ENCODE assay signal across 25 cellular contexts in the genomic region with DNA sequence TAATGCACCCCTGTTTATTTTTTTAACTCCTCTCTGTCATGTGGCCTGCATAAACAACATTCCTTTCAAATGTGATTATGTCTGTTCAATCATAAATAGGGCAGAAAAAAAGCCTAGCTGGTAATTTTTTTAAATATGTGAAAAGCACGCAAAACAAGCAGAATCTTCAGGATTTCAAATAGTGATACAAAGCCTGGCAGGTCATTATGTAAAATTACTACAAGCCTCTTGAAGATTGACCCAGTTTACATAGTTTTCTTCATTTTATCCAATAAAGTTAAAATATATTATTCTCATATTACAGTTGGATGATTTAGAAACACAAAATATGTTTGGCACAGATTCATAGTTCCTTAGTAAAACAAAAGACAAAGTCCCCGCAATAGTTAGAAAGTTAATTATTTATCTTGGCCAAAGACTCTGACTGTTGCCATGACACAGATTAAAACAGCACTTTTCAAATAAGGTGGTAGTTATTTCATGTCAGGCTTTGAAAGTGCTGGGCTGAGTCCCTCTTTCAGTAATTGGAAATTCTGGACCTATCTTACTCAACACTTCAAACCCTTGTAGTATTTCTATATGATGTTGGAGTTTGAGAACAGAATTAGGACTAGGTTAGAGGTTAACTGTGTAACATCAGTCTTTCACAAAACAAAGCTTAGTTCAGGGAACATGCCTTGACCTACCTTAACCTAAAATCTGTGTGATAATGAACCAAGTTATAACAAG.
DNase-seq lines count a peak whose midpoint lies in the region; ATAC-seq and TF ChIP-seq lines count a peak whose summit lies in the region.
"Had no signal": no experiment of that assay in that cellular context is flagged by ENCODE, and none has a peak within 500 bp of the region (broad histone marks: within the 10 kb centered on the region; RNA-seq: fewer than 3 reads in every experiment).

No MANE protein-coding gene starts in this region.

- peak; percentile 17; the same call in 1 of the 2 replicates for ATAC-seq in IMR-90 (ENCODE audit: low read depth)
- no peak for ATAC-seq in HG03439 (IDR thresholded peaks at IDR 0.05; ENCODE audit: unreplicated experiment)
- ATAC-seq in GM18873 (IDR thresholded peaks at IDR 0.05; ENCODE audit: low FRiP score, unreplicated experiment), result no peak
- ATAC-seq: activated T-cell treated with anti-CD3 and anti-CD28 coated beads, Interleukin-2, amount 50 U/mL, for 72 hours had no signal

- H3K14ac ChIP-seq in IMR-90 (replicated peaks; ENCODE audit: low read depth, low read length), result no peak overlapping the region

- H2AK5ac ChIP-seq in IMR-90 (ENCODE audit: low read depth, low read length), result no peak overlapping the region

- DNase-seq in AG10803 (ENCODE audit: low read depth) (peak; percentile 68), IMR-90 (peak; percentile 37), fibroblast of lung (ENCODE audit: low read depth in 2 of 2) (peak; percentile 19 to 67), mesothelial cell of epicardium (ENCODE audit: low spot score in 2 of 2, unreplicated experiment in 2 of 2) (no peak), SKM-1 (lab: John Stamatoyannopoulos, UW; ENCODE audit: unreplicated experiment) (no peak)
- no peak for DNase-seq in activated naive CD4-positive, alpha-beta T cell treated with Interleukin-2 at 50 U/mL for 16 hours
- DNase-seq: activated CD8-positive, alpha-beta memory T cell treated with anti-CD3 and anti-CD28 coated beads for 24 hours; activated naive CD8-positive, alpha-beta T cell treated with anti-CD3 and anti-CD28 coated beads for 36 hours; activated T-cell treated with anti-CD3 and anti-CD28 coated beads, Interleukin-2, amount 50 U/mL, for 72 hours; CD4-positive, alpha-beta memory T cell; DND-41; erythroblast; KG1; naive B cell; NCI-H1092; NCI-H2029 treated with DMSO at 0.1 percent for 48 hours; SK-N-SH; small intestine; substantia nigra; uterus had no signal

- TF ChIP-seq CTCF in AG10803 (conservative IDR thresholded peaks at IDR 0.05; ENCODE audit: low read length) (no peak), IMR-90 (conservative IDR thresholded peaks at IDR 0.05; ENCODE audit: low read depth, low read length) (no peak), fibroblast of lung (conservative IDR thresholded peaks at IDR 0.05 in 1 of 2, IDR thresholded peaks at IDR 0.05 in 1 of 2; ENCODE audit: low read depth in 1 of 2, low read length in 2 of 2) (no peak), mesothelial cell of epicardium (IDR thresholded peaks at IDR 0.05; ENCODE audit: unreplicated experiment) (no peak)

- in situ Hi-C loops in IMR-90 (cut with MboI; ENCODE audit: low sequenced_read_pairs), result no loop called here

- peaks cover 3% of the 10 kb centered on the region for H3K36me3 Mint-ChIP-seq in mesothelial cell of epicardium
- H3K36me3 Mint-ChIP-seq: activated naive CD8-positive, alpha-beta T cell treated with anti-CD3 and anti-CD28 coated beads for 36 hours; CD4-positive, alpha-beta memory T cell had no signal

- H3K9me3 ChIP-seq in IMR-90 (ENCODE audit: control insufficient read depth, insufficient read depth, low read length) (no peaks in the 10 kb centered on the region), fibroblast of lung (ENCODE audit: control insufficient read depth, insufficient read depth, low read depth, low read length) (no peaks in the 10 kb centered on the region)
- H3K9me3 ChIP-seq: SK-N-SH, uterus had no signal

- H3K23ac ChIP-seq in IMR-90 (ENCODE audit: low read depth, low read length), result no peak overlapping the region

- peak overlapping the region; percentile 46; the same call in 1 of the 2 replicates for H3K18ac ChIP-seq in IMR-90 (ENCODE audit: low read depth, low read length)

- no peak overlapping the region for H4K5ac ChIP-seq in IMR-90 (ENCODE audit: low read depth, low read length)

- peak overlapping the region; percentile 69 for H3K27ac Mint-ChIP-seq in mesothelial cell of epicardium
- H3K27ac Mint-ChIP-seq: activated naive CD8-positive, alpha-beta T cell treated with anti-CD3 and anti-CD28 coated beads for 36 hours; activated T-cell treated with anti-CD3 and anti-CD28 coated beads, Interleukin-2, amount 50 U/mL, for 72 hours; CD4-positive, alpha-beta memory T cell; dendritic cell treated with granulocyte-macrophage colony-stimulating factor and Interleukin-4, amounts not matched to agents 40 ng/mL and 50 ng/mL, for 4 days; naive B cell had no signal

- H2BK20ac ChIP-seq in IMR-90 (ENCODE audit: low read depth, low read length), result no peak overlapping the region

- no peak overlapping the region for H3K56ac ChIP-seq in IMR-90 (ENCODE audit: extremely low read depth, insufficient read depth, low read length)

- H4K8ac ChIP-seq in IMR-90 (ENCODE audit: low read depth in 2 of 2, low read length in 2 of 2), result no peak overlapping the region

- POLR2A ChIA-PET in IMR-90 (lab: Charles Lee; ENCODE audit: unreplicated experiment), result no interaction called here

- H2BK120ac ChIP-seq in IMR-90 (ENCODE audit: low read depth, low read length), result no peak overlapping the region

- H3K36me3 ChIP-seq in IMR-90 (ENCODE audit: control insufficient read depth, insufficient read depth, low read length) (no peaks in the 10 kb centered on the region), fibroblast of lung (ENCODE audit: control insufficient read depth, insufficient read depth, low read length) (no peaks in the 10 kb centered on the region)
- H3K36me3 ChIP-seq: uterus had no signal

- no peaks in the 10 kb centered on the region for H3K27me3 ChIP-seq in IMR-90 (ENCODE audit: control insufficient read depth, insufficient read depth, low read length)
- H3K27me3 ChIP-seq in fibroblast of lung (ENCODE audit: control insufficient read depth, insufficient read depth, low read length), result no peaks in the 10 kb centered on the region
- H3K27me3 ChIP-seq: uterus had no signal

- peaks cover 8% of the 10 kb centered on the region for H3K9me3 Mint-ChIP-seq in mesothelial cell of epicardium

- H3K4me3 ChIP-seq in AG10803 (ENCODE audit: low read length) (no peak overlapping the region), IMR-90 (ENCODE audit: insufficient read depth, low read depth, low read length) (no peak overlapping the region), fibroblast of lung (replicated peaks in 1 of 4; ENCODE audit: control extremely low read depth in 1 of 4, insufficient read depth in 1 of 4, low read depth in 3 of 4, low read length in 4 of 4) (no peak overlapping the region)
- H3K4me3 ChIP-seq: lung, uterus had no signal

- no CpG with 5 or more reads among the region's 2 CpGs for WGBS in IMR-90 (ENCODE audit: extremely low coverage in 2 of 2, insufficient read length in 1 of 2), 2 experiments

- H3K4me1 ChIP-seq in IMR-90 (ENCODE audit: control insufficient read depth, insufficient read depth, low read length) (peaks cover 7% of the 10 kb centered on the region; the same call in 1 of the 2 replicates), fibroblast of lung (ENCODE audit: control insufficient read depth, extremely low read depth, insufficient read depth, low read length) (no peaks in the 10 kb centered on the region)
- H3K4me1 ChIP-seq: parathyroid adenoma, uterus had no signal

- intact Hi-C loops in IMR-90 (cut with micrococcal nuclease), result loop anchor here (5.0 kb wide), 1 partner anchor 44 kb away; no protein-coding TSS in a partner anchor

- no peak for TF ChIP-seq POLR2A in IMR-90 (IDR thresholded peaks at IDR 0.05; ENCODE audit: low read depth, low read length)

- H4K20me1 ChIP-seq in IMR-90 (ENCODE audit: insufficient read depth, low read length), result no peaks in the 10 kb centered on the region
- no peaks in the 10 kb centered on the region for H4K20me1 ChIP-seq in fibroblast of lung (ENCODE audit: control insufficient read depth, extremely low read depth, insufficient read depth, low read length)

- dilution Hi-C loops in IMR-90 (cut with HindIII; ENCODE audit: low sequenced_read_pairs, unreplicated experiment), result no loop called here

- no peak overlapping the region for H2AFZ ChIP-seq in IMR-90 (replicated peaks; ENCODE audit: low read length, poor library complexity)
- no peak overlapping the region for H2AFZ ChIP-seq in fibroblast of lung (ENCODE audit: low read length)
- H2AFZ ChIP-seq: parathyroid adenoma had no signal

- H3K9ac ChIP-seq in IMR-90 (ENCODE audit: low read depth, low read length) (no peak overlapping the region), fibroblast of lung (ENCODE audit: insufficient read depth, low read length) (no peak overlapping the region)
- H3K9ac ChIP-seq: parathyroid adenoma, SK-N-SH had no signal

- no peaks in the 10 kb centered on the region for H3K79me2 ChIP-seq in fibroblast of lung (ENCODE audit: control insufficient read depth, insufficient read depth, low read length)
- H3K79me2 ChIP-seq: parathyroid adenoma had no signal

- no peak for TF ChIP-seq RAD21 in IMR-90 (IDR thresholded peaks at IDR 0.05; ENCODE audit: low read length)

- H3K27ac ChIP-seq in IMR-90 (ENCODE audit: insufficient read depth, low read length), result peak overlapping the region; percentile 49; the same call in 1 of the 2 replicates
- H3K27ac ChIP-seq in fibroblast of lung (ENCODE audit: insufficient read depth, low read length), result no peak overlapping the region
- H3K27ac ChIP-seq: parathyroid adenoma, uterus had no signal

- H3K4me3 Mint-ChIP-seq in mesothelial cell of epicardium, result no peak overlapping the region
- H3K4me3 Mint-ChIP-seq: activated naive CD8-positive, alpha-beta T cell treated with anti-CD3 and anti-CD28 coated beads for 36 hours; activated T-cell treated with anti-CD3 and anti-CD28 coated beads, Interleukin-2, amount 50 U/mL, for 72 hours; CD4-positive, alpha-beta memory T cell; dendritic cell treated with granulocyte-macrophage colony-stimulating factor and Interleukin-4, amounts not matched to agents 40 ng/mL and 50 ng/mL, for 4 days; naive B cell had no signal

- no peak overlapping the region for H4K91ac ChIP-seq in IMR-90 (ENCODE audit: insufficient read depth, low read depth, low read length)

- H3K4ac ChIP-seq in IMR-90 (ENCODE audit: low read depth, low read length), result no peak overlapping the region

- no TSS peak for BruUV-seq in IMR-90 (replicated peaks; lab: Mats Ljungman, UMichigan)

- no peak overlapping the region for H2AK9ac ChIP-seq in IMR-90 (replicated peaks; ENCODE audit: low read depth, low read length, poor library complexity)

- H3K79me1 ChIP-seq in IMR-90 (ENCODE audit: low read depth in 1 of 2, low read length in 2 of 2), result no peaks in the 10 kb centered on the region

- H3K27me3 Mint-ChIP-seq in mesothelial cell of epicardium (ENCODE audit: low read depth), result no peaks in the 10 kb centered on the region
- H3K27me3 Mint-ChIP-seq: activated naive CD8-positive, alpha-beta T cell treated with anti-CD3 and anti-CD28 coated beads for 36 hours; CD4-positive, alpha-beta memory T cell; dendritic cell treated with granulocyte-macrophage colony-stimulating factor and Interleukin-4, amounts not matched to agents 40 ng/mL and 50 ng/mL, for 4 days had no signal

- H2BK15ac ChIP-seq in IMR-90 (ENCODE audit: low read depth, low read length), result no peak overlapping the region

- H3K4me2 ChIP-seq in IMR-90 (ENCODE audit: low read depth, low read length) (no peak overlapping the region), fibroblast of lung (ENCODE audit: extremely low read depth, insufficient read depth, low read length) (no peak overlapping the region)
- H3K4me2 ChIP-seq: SK-N-SH had no signal

- no peaks in the 10 kb centered on the region for H3K9me1 ChIP-seq in IMR-90 (ENCODE audit: insufficient read depth, low read length)

- peaks cover 40% of the 10 kb centered on the region for H3K4me1 Mint-ChIP-seq in mesothelial cell of epicardium
- H3K4me1 Mint-ChIP-seq: activated naive CD8-positive, alpha-beta T cell treated with anti-CD3 and anti-CD28 coated beads for 36 hours; CD4-positive, alpha-beta memory T cell; naive B cell had no signal

- CTCF ChIA-PET in IMR-90 (lab: Yijun Ruan, JAX), result no interaction called here

- H2BK5ac ChIP-seq in IMR-90 (ENCODE audit: low read depth, low read length, poor library complexity, severe bottlenecking), result peak overlapping the region; percentile 74

Comparison
In these comparisons a context has a peak if more than half of its experiments do, and no peak if none do; other contexts are left out.
1. DNase-seq: peak in AG10803 (single experiment), IMR-90 (single experiment) and fibroblast of lung (2 of 2); none in mesothelial cell of epicardium (0 of 2), SKM-1 (single experiment) and activated naive CD4-positive, alpha-beta T cell treated with Interleukin-2 at 50 U/mL for 16 hours (single experiment).